Comparison of ENCODE assay signal across 10 cellular contexts in the genomic region with DNA sequence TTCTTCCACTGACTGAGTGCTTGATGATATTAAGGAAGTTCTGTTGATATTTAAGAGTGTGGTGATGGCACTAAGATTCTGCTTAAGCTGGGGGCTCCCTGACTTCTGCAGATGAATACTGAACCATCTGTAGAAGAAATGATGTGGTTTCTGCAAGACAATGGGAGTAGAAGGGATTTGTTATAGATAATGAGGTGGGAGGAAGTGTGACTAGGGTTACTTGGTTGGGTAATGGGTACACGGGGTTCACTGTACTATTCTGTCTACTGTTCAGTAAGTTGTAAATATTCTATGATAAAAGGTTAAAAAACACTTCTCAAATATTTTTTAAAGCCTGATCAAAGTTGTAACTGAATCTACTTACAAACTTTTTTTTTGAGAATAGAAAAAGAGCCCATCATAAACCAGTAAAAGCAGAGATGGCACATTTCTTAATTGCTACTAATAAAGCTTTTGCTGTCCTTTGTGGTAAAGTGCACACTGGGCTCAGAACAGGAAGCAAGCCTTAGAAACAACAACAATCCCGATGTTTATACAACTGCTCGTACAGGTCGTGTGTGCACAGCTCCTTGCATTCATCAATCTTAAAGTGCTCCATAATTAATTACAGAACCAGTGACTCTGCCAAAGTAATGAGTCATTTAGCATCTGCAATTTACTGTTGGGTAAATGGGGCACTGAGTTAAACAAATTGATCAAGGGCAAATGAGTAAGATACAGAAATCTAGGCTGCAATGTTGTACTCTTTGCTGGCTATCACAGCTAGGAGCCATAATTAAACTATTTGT.
A peak's percentile ranks its signal among the peaks of the same experiment; 100 is the strongest.
DNase-seq lines count a peak whose midpoint lies in the region; ATAC-seq, FAIRE-seq and TF ChIP-seq lines count a peak whose summit lies in the region.
"Had no signal": no experiment of that assay in that cellular context is flagged by ENCODE, and none has a peak within 500 bp of the region (broad histone marks: within the 10 kb centered on the region; RNA-seq: fewer than 3 reads in every experiment).

No MANE protein-coding gene starts in this region.

- CTCF ChIA-PET in A673 (lab: Charles Lee) = no interaction called here
- CTCF ChIA-PET in endothelial cell of umbilical vein (lab: Charles Lee) = no interaction called here

- H4K20me1 ChIP-seq in endothelial cell of umbilical vein (replicated peaks; ENCODE audit: control insufficient read depth, extremely low read depth, insufficient read depth, low read length) = no peaks in the 10 kb centered on the region

- H3K27ac ChIP-seq in A673 (ENCODE audit: low read depth, low read length, poor library complexity, severe bottlenecking) = no peak overlapping the region
- no peak overlapping the region for H3K27ac ChIP-seq in endothelial cell of umbilical vein (ENCODE audit: insufficient read depth, low read depth, low read length)
- H3K27ac ChIP-seq in dorsolateral prefrontal cortex = no peak overlapping the region
- H3K27ac ChIP-seq: C4-2B had no signal

- TF ChIP-seq CTCF in A673 (conservative IDR thresholded peaks at IDR 0.05; ENCODE audit: low read depth, low read length) (no peak), endothelial cell of umbilical vein (IDR thresholded peaks at IDR 0.05; ENCODE audit: extremely low read depth in 1 of 2, insufficient read depth in 1 of 2, low read depth in 1 of 2, low read length in 2 of 2) (no peak), dorsolateral prefrontal cortex (IDR thresholded peaks at IDR 0.05 in 54 of 56, conservative IDR thresholded peaks at IDR 0.05 in 2 of 56; ENCODE audit: low read depth in 1 of 56, partially characterized antibody in 56 of 56) (no peak)

- dilution Hi-C loops in endothelial cell of umbilical vein (cut with MboI; ENCODE audit: extremely low pct_ligation_motif_present, low sequenced_read_pairs) = no loop called here

- BruUV-seq in A673 (replicated peaks; lab: Mats Ljungman, UMichigan) (no TSS peak), endothelial cell of umbilical vein (replicated peaks; lab: Mats Ljungman, UMichigan) (no TSS peak)

- peak overlapping the region; percentile 31 for H3K4me2 ChIP-seq in endothelial cell of umbilical vein (ENCODE audit: insufficient read depth, low read length)

- no peak overlapping the region for H3K4me3 ChIP-seq in A673 (ENCODE audit: low read depth, low read length, poor library complexity, severe bottlenecking)
- no peak overlapping the region for H3K4me3 ChIP-seq in endothelial cell of umbilical vein (replicated peaks in 1 of 3; ENCODE audit: insufficient read depth in 1 of 3, low read depth in 1 of 3, low read length in 3 of 3)
- H3K4me3 ChIP-seq in dorsolateral prefrontal cortex = no peak overlapping the region

- POLR2A ChIA-PET in A673 (lab: Charles Lee; ENCODE audit: low non-redundant PET) (interaction anchor here (0.8 kb wide), 1 partner anchor 719 kb away, joined by 3 read pairs; no protein-coding TSS in a partner anchor), endothelial cell of umbilical vein (lab: Charles Lee) (no interaction called here)

- TF ChIP-seq POLR2A in endothelial cell of umbilical vein (IDR thresholded peaks at IDR 0.05; ENCODE audit: low read depth, low read length) = no peak

- no peaks in the 10 kb centered on the region for H3K9me3 ChIP-seq in A673 (ENCODE audit: low read depth, low read length, poor library complexity, severe bottlenecking)
- H3K9me3 ChIP-seq in endothelial cell of umbilical vein (replicated peaks; ENCODE audit: control insufficient read depth, insufficient read depth, low read length) = no peaks in the 10 kb centered on the region

- H3K9ac ChIP-seq in endothelial cell of umbilical vein (replicated peaks; ENCODE audit: extremely low read depth, insufficient read depth, low read length) = no peak overlapping the region

- ATAC-seq in HG02981 (IDR thresholded peaks at IDR 0.05; ENCODE audit: unreplicated experiment) = peak; percentile 28
- ATAC-seq in GM21526 (IDR thresholded peaks at IDR 0.05; ENCODE audit: low FRiP score, unreplicated experiment) = no peak

- H3K36me3 ChIP-seq in A673 (ENCODE audit: insufficient read depth, low read length, poor library complexity, severe bottlenecking) = no peaks in the 10 kb centered on the region
- no peaks in the 10 kb centered on the region for H3K36me3 ChIP-seq in endothelial cell of umbilical vein (ENCODE audit: control insufficient read depth in 2 of 2, extremely low read depth in 1 of 2, insufficient read depth in 2 of 2, low read length in 2 of 2)

- intact Hi-C loops in A673 (cut with micrococcal nuclease; ENCODE audit: unreplicated experiment) = no loop called here
- intact Hi-C loops in endothelial cell of umbilical vein (cut with micrococcal nuclease) = loop anchor here (2.0 kb wide), 1 partner anchor 26 kb away; no protein-coding TSS in a partner anchor
- intact Hi-C loops in dorsolateral prefrontal cortex (cut with DNase I) = no loop called here

- H3K4me1 ChIP-seq in A673 (ENCODE audit: insufficient read depth, low read length, poor library complexity, severe bottlenecking) (peaks cover 4% of the 10 kb centered on the region), endothelial cell of umbilical vein (ENCODE audit: control insufficient read depth, extremely low read depth, insufficient read depth, low read length) (peaks cover 5% of the 10 kb centered on the region)

- DNase-seq in A673 (ENCODE audit: low spot score) (peak; percentile 45), NOMO-1 treated with DMSO at 0.1 percent for 48 hours (lab: John Stamatoyannopoulos, UW; ENCODE audit: unreplicated experiment) (peak; percentile 84), endothelial cell of umbilical vein (ENCODE audit: low read depth, low spot score) (peak; percentile 72), dorsolateral prefrontal cortex (no peak), SW 1271 (lab: John Stamatoyannopoulos, UW) (no peak), globus pallidus (ENCODE audit: low spot score) (no peak)
- DNase-seq: activated naive CD8-positive, alpha-beta T cell treated with anti-CD3 and anti-CD28 coated beads, Interleukin-2, amount 10 ng/mL, durations not matched to agents 7 days and 5 days had no signal

- H3K27me3 ChIP-seq in A673 (replicated peaks; ENCODE audit: insufficient read depth, low read depth, low read length, poor library complexity) (no peaks in the 10 kb centered on the region), endothelial cell of umbilical vein (ENCODE audit: control insufficient read depth in 2 of 2, insufficient read depth in 2 of 2, low read length in 2 of 2) (peaks cover 3 to 4% of the 10 kb centered on the region in 2 experiments), dorsolateral prefrontal cortex (peaks cover 0 to 3% (median 0%) of the 10 kb centered on the region in 45 donors)

- peak; percentile 66 for FAIRE-seq in endothelial cell of umbilical vein (lab: Jason Lieb, UNC)

- no peaks in the 10 kb centered on the region for H3K9me1 ChIP-seq in endothelial cell of umbilical vein (replicated peaks; ENCODE audit: control insufficient read depth, extremely low read depth, insufficient read depth, low read length)

- no peak overlapping the region for H2AFZ ChIP-seq in endothelial cell of umbilical vein (ENCODE audit: low read depth, low read length)

- H3K79me2 ChIP-seq in endothelial cell of umbilical vein (ENCODE audit: control insufficient read depth, insufficient read depth, low read length) = no peaks in the 10 kb centered on the region

TF ChIP-seq in endothelial cell of umbilical vein, 7 proteins besides CTCF, POLR2A, EP300 and RAD21:
- no peak for TF ChIP-seq GATA2 (IDR thresholded peaks at IDR 0.05; ENCODE audit: insufficient read depth, insufficient read length, low read depth, low read length)

Comparison
In these comparisons a context has a peak if more than half of its experiments do, and no peak if none do; other contexts are left out.
1. DNase-seq: peak in A673 (single experiment), NOMO-1 treated with DMSO at 0.1 percent for 48 hours (single experiment) and endothelial cell of umbilical vein (single experiment); none in dorsolateral prefrontal cortex (0 of 10), SW 1271 (0 of 2) and globus pallidus (single experiment).